In genomic region chr21:32728455-32729237, GRCh38 we compare ENCODE assay signal across 8 cellular contexts. TPM values are rescaled to one million over a fixed set of nuclear protein-coding genes. Genes with fewer than 3 reads are reported as not detected.
DNase-seq lines count a peak whose midpoint lies in the region; ATAC-seq and TF ChIP-seq lines count a peak whose summit lies in the region.

No MANE protein-coding gene starts in this region.

- H3K4me3 ChIP-seq in HAP-1 (peak overlapping the region; percentile 92), iPS-15b (ENCODE audit: low read depth, low read length) (peak overlapping the region; percentile 85)

- peaks cover 7% of the 10 kb centered on the region for H3K9me3 Mint-ChIP-seq in activated CD4-positive, alpha-beta memory T cell treated with anti-CD3 and anti-CD28 coated beads for 36 hours
- H3K9me3 Mint-ChIP-seq in stimulated activated memory B cell treated with anti-CD40 and anti-IgM and Interleukin-4, amounts not matched to agents 10 μg/mL and 1 μg/mL and 100 μg/mL, for 72 hours = no peaks in the 10 kb centered on the region

- no peaks in the 10 kb centered on the region for H3K27me3 ChIP-seq in HAP-1 (ENCODE audit: low read depth)
- no peaks in the 10 kb centered on the region for H3K27me3 ChIP-seq in iPS-15b (ENCODE audit: control insufficient read depth, insufficient read depth, low read length)

- POLR2A ChIA-PET in activated CD4-positive, alpha-beta memory T cell treated with anti-CD3 and anti-CD28 coated beads for 36 hours (lab: Charles Lee) = interaction anchor here (0.6 to 2.5 kb wide), 5 partner anchors 25 to 751 kb away, joined by 3 to 21 read pairs (median 4); partner anchors contain the start of genes CFAP298, PAXBP1 and TMEM50B

- intact Hi-C loops in activated CD4-positive, alpha-beta memory T cell treated with anti-CD3 and anti-CD28 coated beads for 36 hours (cut with micrococcal nuclease) = loop anchor here (1.0 to 10.0 kb wide), 2 partner anchors 44 to 114 kb away; partner anchors contain the start of gene CFAP298

- H3K9me3 ChIP-seq in HAP-1 (no peaks in the 10 kb centered on the region), iPS-15b (ENCODE audit: control insufficient read depth, insufficient read depth, low read length) (no peaks in the 10 kb centered on the region)

- peak overlapping the region; percentile 92 for H3K27ac Mint-ChIP-seq in activated CD4-positive, alpha-beta memory T cell treated with anti-CD3 and anti-CD28 coated beads for 36 hours
- peak overlapping the region; percentile 60 for H3K27ac Mint-ChIP-seq in stimulated activated memory B cell treated with anti-CD40 and anti-IgM and Interleukin-4, amounts not matched to agents 10 μg/mL and 1 μg/mL and 100 μg/mL, for 72 hours

- H3K4me1 ChIP-seq in HAP-1 (peaks cover 3% of the 10 kb centered on the region; the same call in 1 of the 2 replicates), iPS-15b (ENCODE audit: control insufficient read depth, insufficient read depth, low read length) (peaks cover 4% of the 10 kb centered on the region)

- in situ Hi-C loops in HAP-1 (cut with MboI; ENCODE audit: low sequenced_read_pairs) = no loop called here

- ATAC-seq in stimulated activated memory B cell treated with anti-CD40 and anti-IgM and Interleukin-4, amounts not matched to agents 10 μg/mL and 1 μg/mL and 100 μg/mL, for 72 hours = no peak
- no peak for ATAC-seq in GM18505 (IDR thresholded peaks at IDR 0.05; ENCODE audit: unreplicated experiment)

- H3K36me3 ChIP-seq in HAP-1 (replicated peaks) (peaks cover 11% of the 10 kb centered on the region), iPS-15b (ENCODE audit: control insufficient read depth, insufficient read depth, low read length) (no peaks in the 10 kb centered on the region)

- CTCF ChIA-PET in activated CD4-positive, alpha-beta memory T cell treated with anti-CD3 and anti-CD28 coated beads for 36 hours (lab: Charles Lee) = interaction anchor here (0.6 to 2.1 kb wide), 5 partner anchors 41 to 212 kb away, joined by 3 to 11 read pairs (median 4); partner anchors contain the start of gene PAXBP1

- H3K4me3 Mint-ChIP-seq in activated CD4-positive, alpha-beta memory T cell treated with anti-CD3 and anti-CD28 coated beads for 36 hours = peak overlapping the region; percentile 92
- peak overlapping the region; percentile 99 for H3K4me3 Mint-ChIP-seq in stimulated activated memory B cell treated with anti-CD40 and anti-IgM and Interleukin-4, amounts not matched to agents 10 μg/mL and 1 μg/mL and 100 μg/mL, for 72 hours

- TF ChIP-seq POLR2A in erythroblast (IDR thresholded peaks at IDR 0.05; ENCODE audit: low read length) = no peak
- no peak for TF ChIP-seq POLR2A in GM18505 (IDR thresholded peaks at IDR 0.05; ENCODE audit: borderline replicate concordance, extremely low read depth, insufficient read depth, insufficient read length)

- peak overlapping the region; percentile 50 for H3K9ac ChIP-seq in iPS-15b (ENCODE audit: low read depth, low read length)

- H3K4me1 Mint-ChIP-seq in activated CD4-positive, alpha-beta memory T cell treated with anti-CD3 and anti-CD28 coated beads for 36 hours (ENCODE audit: low read depth) = peaks cover 54% of the 10 kb centered on the region
- H3K4me1 Mint-ChIP-seq in stimulated activated memory B cell treated with anti-CD40 and anti-IgM and Interleukin-4, amounts not matched to agents 10 μg/mL and 1 μg/mL and 100 μg/mL, for 72 hours = peaks cover 12% of the 10 kb centered on the region

- H3K36me3 Mint-ChIP-seq in activated CD4-positive, alpha-beta memory T cell treated with anti-CD3 and anti-CD28 coated beads for 36 hours = peaks cover 20% of the 10 kb centered on the region
- peaks cover 16% of the 10 kb centered on the region for H3K36me3 Mint-ChIP-seq in stimulated activated memory B cell treated with anti-CD40 and anti-IgM and Interleukin-4, amounts not matched to agents 10 μg/mL and 1 μg/mL and 100 μg/mL, for 72 hours

- DNase-seq in DMS53 treated with DMSO at 0.1 percent for 48 hours (lab: John Stamatoyannopoulos, UW; ENCODE audit: unreplicated experiment) = peak; percentile 34
- no peak for DNase-seq in HAP-1 (ENCODE audit: low spot score in 2 of 2)
- no peak for DNase-seq in activated CD4-positive, alpha-beta memory T cell treated with anti-CD3 and anti-CD28 coated beads for 36 hours
- no peak for DNase-seq in glomerular visceral epithelial cell (ENCODE audit: extremely low spot score)
- DNase-seq in erythroblast (lab: John Stamatoyannopoulos, UW) = no peak

- H3K27me3 Mint-ChIP-seq in activated CD4-positive, alpha-beta memory T cell treated with anti-CD3 and anti-CD28 coated beads for 36 hours = no peaks in the 10 kb centered on the region
- H3K27me3 Mint-ChIP-seq in stimulated activated memory B cell treated with anti-CD40 and anti-IgM and Interleukin-4, amounts not matched to agents 10 μg/mL and 1 μg/mL and 100 μg/mL, for 72 hours = no peaks in the 10 kb centered on the region

RNA-seq across cellular contexts. Expression of gene SYNJ1, which starts 0.8 kb away (rescaled TPM):
- 10 to 100 TPM; 13.3 to 14.2 TPM for total RNA-seq in activated CD4-positive, alpha-beta memory T cell treated with anti-CD3 and anti-CD28 coated beads for 36 hours

RNA-seq across cellular contexts. Expression of gene PAXBP1, which starts 42.9 kb away (rescaled TPM):
- 10 to 100 TPM; 43.5 to 46.2 TPM for total RNA-seq in activated CD4-positive, alpha-beta memory T cell treated with anti-CD3 and anti-CD28 coated beads for 36 hours
